In genomic region chr11:102622258-102622657, GRCh38 we compare ENCODE assay signal across 27 cellular contexts. TPM values are rescaled to one million over a fixed set of nuclear protein-coding genes. Genes with fewer than 3 reads are reported as not detected.
"Had no signal": no experiment of that assay in that cellular context is flagged by ENCODE, and none has a peak within 500 bp of the region (broad histone marks: within the 10 kb centered on the region; RNA-seq: fewer than 3 reads in every experiment).

No MANE protein-coding gene starts in this region.

- H3K9me3 ChIP-seq: prostate gland, testis, tibial nerve, upper lobe of right lung had no signal

- H3K4me1 ChIP-seq: neural progenitor cell, parathyroid adenoma, prostate gland, testis, upper lobe of right lung had no signal

- H3K36me3 Mint-ChIP-seq: naive thymus-derived CD8-positive, alpha-beta T cell; neural progenitor cell; stimulated activated naive B cell treated with anti-CD40 and anti-IgM and Interleukin-4, amounts not matched to agents 10 μg/mL and 1 μg/mL and 100 μg/mL, for 72 hours had no signal

- H3K27me3 Mint-ChIP-seq: dendritic cell treated with granulocyte-macrophage colony-stimulating factor and Interleukin-4, amounts not matched to agents 40 ng/mL and 50 ng/mL, for 4 days; stimulated activated naive CD8-positive, alpha-beta T cell treated with anti-CD3 and anti-CD28 coated beads, Interleukin-15, amount 100 ng/mL, for 72 hours had no signal

- H3K4me3 ChIP-seq: hepatocyte, neural progenitor cell, prostate gland, testis, tibial nerve, upper lobe of right lung had no signal

- H2AFZ ChIP-seq: hepatocyte, neural progenitor cell, parathyroid adenoma had no signal

- H3K27ac ChIP-seq: hepatocyte, neural progenitor cell, parathyroid adenoma, prostate gland, testis, tibial nerve, upper lobe of right lung had no signal

- H3K27me3 ChIP-seq: hepatocyte, neural progenitor cell, testis, tibial nerve, upper lobe of right lung had no signal

- H3K4me3 Mint-ChIP-seq: dendritic cell treated with granulocyte-macrophage colony-stimulating factor and Interleukin-4, amounts not matched to agents 40 ng/mL and 50 ng/mL, for 4 days; naive thymus-derived CD8-positive, alpha-beta T cell; neural progenitor cell; stimulated activated naive B cell treated with anti-CD40 and anti-IgM and Interleukin-4, amounts not matched to agents 10 μg/mL and 1 μg/mL and 100 μg/mL, for 72 hours; stimulated activated naive CD8-positive, alpha-beta T cell treated with anti-CD3 and anti-CD28 coated beads, Interleukin-15, amount 100 ng/mL, for 72 hours had no signal

- H3K36me3 ChIP-seq: neural progenitor cell, prostate gland, tibial nerve, upper lobe of right lung had no signal

- H3K4me1 Mint-ChIP-seq: neural progenitor cell; stimulated activated naive CD8-positive, alpha-beta T cell treated with anti-CD3 and anti-CD28 coated beads, Interleukin-15, amount 100 ng/mL, for 72 hours had no signal

- H3K9ac ChIP-seq: neural progenitor cell, parathyroid adenoma had no signal

- H3K79me2 ChIP-seq: hepatocyte, parathyroid adenoma had no signal

- H3K27ac Mint-ChIP-seq: dendritic cell treated with granulocyte-macrophage colony-stimulating factor and Interleukin-4, amounts not matched to agents 40 ng/mL and 50 ng/mL, for 4 days; naive thymus-derived CD8-positive, alpha-beta T cell; neural progenitor cell; stimulated activated naive B cell treated with anti-CD40 and anti-IgM and Interleukin-4, amounts not matched to agents 10 μg/mL and 1 μg/mL and 100 μg/mL, for 72 hours; stimulated activated naive CD8-positive, alpha-beta T cell treated with anti-CD3 and anti-CD28 coated beads, Interleukin-15, amount 100 ng/mL, for 72 hours had no signal

- DNase-seq: cerebellar nuclear complex; erythroblast; foreskin melanocyte; head of caudate nucleus; left colon; naive thymus-derived CD8-positive, alpha-beta T cell; nucleus accumbens; retina; stimulated activated CD4-positive, alpha-beta T cell treated with anti-CD3 and anti-CD28 coated beads, Interleukin-2, amount 100 ng/mL, for 24 hours; stimulated activated CD4-positive, alpha-beta T cell treated with anti-CD3 and anti-CD28 coated beads, Interleukin-4, amount 100 ng/mL, for 4 hours; stimulated activated naive B cell treated with anti-CD40 and anti-IgM and Interleukin-4, amounts not matched to agents 10 μg/mL and 1 μg/mL and 100 μg/mL, for 72 hours; stimulated activated naive CD8-positive, alpha-beta T cell treated with anti-CD3 and anti-CD28 coated beads, Interleukin-15, amount 100 ng/mL, for 72 hours; testis; upper lobe of right lung had no signal

- H3K4me2 ChIP-seq: hepatocyte, neural progenitor cell had no signal

- H3K9me3 Mint-ChIP-seq: dendritic cell treated with granulocyte-macrophage colony-stimulating factor and Interleukin-4, amounts not matched to agents 40 ng/mL and 50 ng/mL, for 4 days; naive thymus-derived CD8-positive, alpha-beta T cell; neural progenitor cell; stimulated activated naive B cell treated with anti-CD40 and anti-IgM and Interleukin-4, amounts not matched to agents 10 μg/mL and 1 μg/mL and 100 μg/mL, for 72 hours; stimulated activated naive CD8-positive, alpha-beta T cell treated with anti-CD3 and anti-CD28 coated beads, Interleukin-15, amount 100 ng/mL, for 72 hours had no signal

- ATAC-seq: left colon; naive thymus-derived CD8-positive, alpha-beta T cell; sciatic nerve; stimulated activated naive B cell treated with anti-CD40 and anti-IgM and Interleukin-4, amounts not matched to agents 10 μg/mL and 1 μg/mL and 100 μg/mL, for 72 hours; stimulated activated naive CD8-positive, alpha-beta T cell treated with anti-CD3 and anti-CD28 coated beads, Interleukin-15, amount 100 ng/mL, for 72 hours; upper lobe of right lung had no signal

RNA-seq across cellular contexts. Expression of gene MMP20, which starts 2.9 kb away (rescaled TPM):
- total RNA-seq: hepatocyte; kidney epithelial cell; left colon; liver; lung microvascular endothelial cell; mesenteric fat pad; naive thymus-derived CD8-positive, alpha-beta T cell; prostate gland; sciatic nerve; skeletal muscle tissue; subcutaneous adipose tissue; tibial nerve; upper lobe of right lung had no signal
- polyA plus RNA-seq: hepatocyte; liver; naive thymus-derived CD8-positive, alpha-beta T cell had no signal
